ENCODE assay signal across 24 cellular contexts in the genomic region with DNA sequence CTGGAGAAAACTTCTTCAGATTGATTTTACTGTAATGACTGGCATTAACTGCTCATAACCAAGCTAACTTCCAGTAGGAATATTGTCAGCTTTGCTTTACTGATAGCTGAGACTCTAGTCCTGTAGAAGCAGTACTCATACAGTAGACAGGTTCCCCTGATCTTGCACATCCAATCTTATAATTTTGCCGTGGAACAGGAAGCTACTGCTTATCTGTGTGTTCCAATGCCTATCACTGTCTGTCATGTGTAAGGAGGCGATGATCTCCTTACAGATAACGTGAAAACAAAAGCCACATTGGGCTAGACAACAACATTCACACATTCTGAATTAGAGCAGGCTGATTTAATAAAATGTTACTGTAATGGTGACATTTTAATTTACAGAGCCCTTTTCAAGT.
"Had no signal": no experiment of that assay in that cellular context is flagged by ENCODE, and none has a peak within 500 bp of the region (broad histone marks: within the 10 kb centered on the region; RNA-seq: fewer than 3 reads in every experiment).

No MANE protein-coding gene starts in this region.

- H3K4me3 ChIP-seq: breast epithelium, dorsolateral prefrontal cortex, esophagus squamous epithelium, gastrocnemius medialis, ovary, prostate gland, right atrium auricular region, thyroid gland, upper lobe of right lung had no signal

- H3K27me3 Mint-ChIP-seq: activated B cell treated with CpG ODN at 0.5 μM for 24 hours; activated CD4-positive, alpha-beta T cell treated with anti-CD3 and anti-CD28 coated beads for 36 hours; activated naive CD8-positive, alpha-beta T cell treated with anti-CD3 and anti-CD28 coated beads, Interleukin-2, amount 10 ng/mL, durations not matched to agents 7 days and 5 days; central memory CD8-positive, alpha-beta T cell; natural killer cell treated with Interleukin-12 subunit alpha and Interleukin-12 subunit beta and Interleukin-15 and Interleukin-18, amount 100 ng/mL, for 72 hours; stimulated activated naive CD8-positive, alpha-beta T cell treated with anti-CD3 and anti-CD28 coated beads, Interleukin-15, Interleukin-2, amounts not matched to agents 100 ng/mL and 50 ng/mL, for 24 hours had no signal

- H3K27ac Mint-ChIP-seq: activated B cell treated with CpG ODN at 0.5 μM for 24 hours; activated CD4-positive, alpha-beta T cell treated with anti-CD3 and anti-CD28 coated beads for 36 hours; activated naive CD8-positive, alpha-beta T cell treated with anti-CD3 and anti-CD28 coated beads, Interleukin-2, amount 10 ng/mL, durations not matched to agents 7 days and 5 days; natural killer cell treated with Interleukin-12 subunit alpha and Interleukin-12 subunit beta and Interleukin-15 and Interleukin-18, amount 100 ng/mL, for 72 hours; stimulated activated naive CD8-positive, alpha-beta T cell treated with anti-CD3 and anti-CD28 coated beads, Interleukin-15, Interleukin-2, amounts not matched to agents 100 ng/mL and 50 ng/mL, for 24 hours; T-helper 2 cell treated with Interferon-gamma antibody and Interleukin-4, amounts not matched to agents 5 μg/mL and 100 μg/mL, for 36 hours had no signal

- H3K9me3 ChIP-seq: breast epithelium, esophagus squamous epithelium, gastrocnemius medialis, ovary, prostate gland, right atrium auricular region, thyroid gland, upper lobe of right lung had no signal

- H3K9me3 Mint-ChIP-seq: activated B cell treated with CpG ODN at 0.5 μM for 24 hours; central memory CD8-positive, alpha-beta T cell; natural killer cell treated with Interleukin-12 subunit alpha and Interleukin-12 subunit beta and Interleukin-15 and Interleukin-18, amount 100 ng/mL, for 72 hours; stimulated activated naive CD8-positive, alpha-beta T cell treated with anti-CD3 and anti-CD28 coated beads, Interleukin-15, Interleukin-2, amounts not matched to agents 100 ng/mL and 50 ng/mL, for 24 hours; T-helper 2 cell treated with Interferon-gamma antibody and Interleukin-4, amounts not matched to agents 5 μg/mL and 100 μg/mL, for 36 hours had no signal

- H3K4me1 ChIP-seq: breast epithelium, esophagus squamous epithelium, prostate gland, thyroid gland, upper lobe of right lung had no signal

- H3K36me3 ChIP-seq: breast epithelium, gastrocnemius medialis, ovary, prostate gland, right atrium auricular region, thyroid gland, upper lobe of right lung had no signal

- ATAC-seq: activated CD4-positive, alpha-beta T cell treated with anti-CD3 and anti-CD28 coated beads for 36 hours; gastrocnemius medialis; natural killer cell treated with Interleukin-12 subunit alpha and Interleukin-12 subunit beta and Interleukin-15 and Interleukin-18, amount 100 ng/mL, for 72 hours; upper lobe of right lung had no signal

- H3K27me3 ChIP-seq: breast epithelium, dorsolateral prefrontal cortex, esophagus squamous epithelium, gastrocnemius medialis, ovary, right atrium auricular region, thyroid gland, upper lobe of right lung had no signal

- DNase-seq: activated B cell treated with CpG ODN at 0.5 μM for 24 hours; activated CD4-positive, alpha-beta T cell treated with anti-CD3 and anti-CD28 coated beads for 36 hours; activated CD4-positive, alpha-beta T cell treated with anti-CD3 and anti-CD28 coated beads, Interleukin-2, amount 50 U/mL, for 48 hours; activated naive CD4-positive, alpha-beta T cell treated with Interleukin-2 at 50 U/mL for 16 hours; activated naive CD8-positive, alpha-beta T cell treated with anti-CD3 and anti-CD28 coated beads, Interleukin-2, amount 10 ng/mL, durations not matched to agents 7 days and 5 days; activated T-cell treated with anti-CD3 and anti-CD28 coated beads, Interleukin-2, amount 50 U/mL, for 48 hours; amniotic stem cell; dorsolateral prefrontal cortex; esophagus squamous epithelium; gastrocnemius medialis; left cardiac atrium; midbrain; ovary; stimulated activated CD4-positive, alpha-beta T cell treated with anti-CD3 and anti-CD28 coated beads, Interleukin-4, amount 100 ng/mL, for 4 hours; substantia nigra; upper lobe of right lung had no signal

- H3K27ac ChIP-seq: breast epithelium, dorsolateral prefrontal cortex, esophagus squamous epithelium, gastrocnemius medialis, ovary, prostate gland, thyroid gland, upper lobe of right lung had no signal

- H3K4me3 Mint-ChIP-seq: activated CD4-positive, alpha-beta T cell treated with anti-CD3 and anti-CD28 coated beads for 36 hours; activated naive CD8-positive, alpha-beta T cell treated with anti-CD3 and anti-CD28 coated beads, Interleukin-2, amount 10 ng/mL, durations not matched to agents 7 days and 5 days; central memory CD8-positive, alpha-beta T cell; natural killer cell treated with Interleukin-12 subunit alpha and Interleukin-12 subunit beta and Interleukin-15 and Interleukin-18, amount 100 ng/mL, for 72 hours; stimulated activated naive CD8-positive, alpha-beta T cell treated with anti-CD3 and anti-CD28 coated beads, Interleukin-15, Interleukin-2, amounts not matched to agents 100 ng/mL and 50 ng/mL, for 24 hours; T-helper 2 cell treated with Interferon-gamma antibody and Interleukin-4, amounts not matched to agents 5 μg/mL and 100 μg/mL, for 36 hours had no signal
